Comparison of ENCODE assay signal across 8 cellular contexts in the genomic region with DNA sequence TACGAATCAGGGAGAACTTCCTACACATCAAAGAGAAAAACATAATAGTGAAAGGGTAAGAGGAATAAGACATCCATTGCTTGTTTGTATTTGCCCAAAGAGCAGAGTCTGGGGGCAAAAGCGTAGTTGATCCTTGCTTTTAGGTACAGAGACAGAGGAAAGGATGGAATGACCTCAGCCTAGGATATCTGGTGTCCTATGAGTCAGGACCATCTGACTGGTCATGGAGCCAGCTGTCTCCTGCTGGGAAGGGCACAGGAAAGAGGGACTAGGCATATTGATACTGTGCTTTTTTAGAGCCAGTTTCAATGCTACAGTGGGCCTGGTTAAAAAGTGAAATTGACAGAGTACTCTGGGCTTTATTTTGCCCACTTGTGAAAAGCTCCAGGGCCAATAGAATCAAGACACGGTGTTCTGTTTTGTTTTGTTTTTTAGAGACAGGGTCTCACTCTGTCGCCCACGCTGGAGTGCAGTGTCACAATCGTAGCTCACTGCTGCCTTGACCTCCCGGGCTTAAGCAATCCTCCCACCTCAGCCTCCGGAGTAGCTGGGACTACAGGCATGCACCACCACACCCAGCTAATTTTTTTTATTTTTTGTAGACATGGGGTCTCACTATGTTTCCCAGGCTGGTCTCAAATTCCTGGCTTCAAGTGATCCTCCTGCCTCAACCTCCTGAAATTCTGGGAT. TPM values are rescaled to one million over a fixed set of nuclear protein-coding genes. Genes with fewer than 3 reads are reported as not detected.
A peak's percentile ranks its signal among the peaks of the same experiment; 100 is the strongest.
DNase-seq lines count a peak whose midpoint lies in the region; ATAC-seq and TF ChIP-seq lines count a peak whose summit lies in the region.

No MANE protein-coding gene starts in this region.

- H3K27ac Mint-ChIP-seq in effector memory CD8-positive, alpha-beta T cell: peak overlapping the region; percentile 63 to 90
- peak overlapping the region; percentile 33 to 73 (median 43) for H3K27ac Mint-ChIP-seq in nephron

- H4K20me1 ChIP-seq in BLaER1 treated with 17β-estradiol and CSF1 and Interleukin-3, amounts not matched to agents 10 nM and 100 nM: peaks cover 0 to 61% (median 44%) of the 10 kb centered on the region in 11 experiments; a peak in 14 of 22 replicates

- H3K9ac ChIP-seq in BLaER1 treated with 17β-estradiol and CSF1 and Interleukin-3, amounts not matched to agents 10 nM and 100 nM: peak overlapping the region; percentile 99 to 100 (median 100)

- H3K4me1 ChIP-seq in BLaER1 treated with 17β-estradiol and CSF1 and Interleukin-3, amounts not matched to agents 10 nM and 100 nM: peaks cover 61 to 79% (median 74%) of the 10 kb centered on the region in 10 experiments

- DNase-seq in M059J (ENCODE audit: low read depth): peak; percentile 71
- DNase-seq in effector memory CD8-positive, alpha-beta T cell: no peak
- DNase-seq in GM19238 (ENCODE audit: insufficient read length, low spot score): no peak
- no peak for DNase-seq in SHP77 treated with DMSO at 0.1 percent for 48 hours (lab: John Stamatoyannopoulos, UW)

- no peaks in the 10 kb centered on the region for H3K9me3 ChIP-seq in BLaER1 treated with 17β-estradiol and CSF1 and Interleukin-3, amounts not matched to agents 10 nM and 100 nM (replicated peaks in 1 of 11)

- no peaks in the 10 kb centered on the region for H3K27me3 ChIP-seq in BLaER1 treated with 17β-estradiol and CSF1 and Interleukin-3, amounts not matched to agents 10 nM and 100 nM

- H3K36me3 Mint-ChIP-seq in effector memory CD8-positive, alpha-beta T cell (ENCODE audit: insufficient read depth): peaks cover 59% of the 10 kb centered on the region
- peaks cover 60% of the 10 kb centered on the region for H3K36me3 Mint-ChIP-seq in nephron (ENCODE audit: low read depth)

- TF ChIP-seq CTCF in nephron (IDR thresholded peaks at IDR 0.05; ENCODE audit: unreplicated experiment in 3 of 3): no peak

- peak overlapping the region in 9 of 10 experiments; percentile 79 to 98 (median 95); a peak in 17 of 20 replicates for H3K4me3 ChIP-seq in BLaER1 treated with 17β-estradiol and CSF1 and Interleukin-3, amounts not matched to agents 10 nM and 100 nM

- H3K27me3 Mint-ChIP-seq in effector memory CD8-positive, alpha-beta T cell: no peaks in the 10 kb centered on the region
- H3K27me3 Mint-ChIP-seq in nephron (ENCODE audit: low read depth): no peaks in the 10 kb centered on the region

- peak overlapping the region; percentile 97 to 100 (median 99) for H3K27ac ChIP-seq in BLaER1 treated with 17β-estradiol and CSF1 and Interleukin-3, amounts not matched to agents 10 nM and 100 nM

- no peak for ATAC-seq in effector memory CD8-positive, alpha-beta T cell (replicated peaks)
- ATAC-seq in HG03175 (IDR thresholded peaks at IDR 0.05; ENCODE audit: unreplicated experiment) (no peak), GM21447 (IDR thresholded peaks at IDR 0.05; ENCODE audit: unreplicated experiment) (no peak)

- no peaks in the 10 kb centered on the region for H3K9me3 Mint-ChIP-seq in effector memory CD8-positive, alpha-beta T cell
- H3K9me3 Mint-ChIP-seq in nephron: no peaks in the 10 kb centered on the region

- H3K4me1 Mint-ChIP-seq in effector memory CD8-positive, alpha-beta T cell (ENCODE audit: low read depth in 2 of 2): peaks cover 28 to 43% of the 10 kb centered on the region in 2 donors
- H3K4me1 Mint-ChIP-seq in nephron: peaks cover 75% of the 10 kb centered on the region

- no peak overlapping the region for H3K4me3 Mint-ChIP-seq in effector memory CD8-positive, alpha-beta T cell
- peak overlapping the region; percentile 71 to 84 (median 80) for H3K4me3 Mint-ChIP-seq in nephron

- peak overlapping the region; percentile 90 to 99 (median 95) for H3K4me2 ChIP-seq in BLaER1 treated with 17β-estradiol and CSF1 and Interleukin-3, amounts not matched to agents 10 nM and 100 nM

- peaks cover 64 to 74% (median 72%) of the 10 kb centered on the region in 11 experiments for H3K36me3 ChIP-seq in BLaER1 treated with 17β-estradiol and CSF1 and Interleukin-3, amounts not matched to agents 10 nM and 100 nM

RNA-seq across cellular contexts. Expression of a gene that starts 3.2 kb away (rescaled TPM):
- total RNA-seq in M059J (2014; rRNA removed; shearing (Covaris generic)): 34.9 and 46.8 TPM in 2 replicates

Comparison
In these comparisons a context has a peak if more than half of its experiments do, and no peak if none do; other contexts are left out.
1. H3K4me3 Mint-ChIP-seq: peak in nephron (3 of 3); none in effector memory CD8-positive, alpha-beta T cell (0 of 2).